ENCODE assay signal across 27 cellular contexts in the genomic region with DNA sequence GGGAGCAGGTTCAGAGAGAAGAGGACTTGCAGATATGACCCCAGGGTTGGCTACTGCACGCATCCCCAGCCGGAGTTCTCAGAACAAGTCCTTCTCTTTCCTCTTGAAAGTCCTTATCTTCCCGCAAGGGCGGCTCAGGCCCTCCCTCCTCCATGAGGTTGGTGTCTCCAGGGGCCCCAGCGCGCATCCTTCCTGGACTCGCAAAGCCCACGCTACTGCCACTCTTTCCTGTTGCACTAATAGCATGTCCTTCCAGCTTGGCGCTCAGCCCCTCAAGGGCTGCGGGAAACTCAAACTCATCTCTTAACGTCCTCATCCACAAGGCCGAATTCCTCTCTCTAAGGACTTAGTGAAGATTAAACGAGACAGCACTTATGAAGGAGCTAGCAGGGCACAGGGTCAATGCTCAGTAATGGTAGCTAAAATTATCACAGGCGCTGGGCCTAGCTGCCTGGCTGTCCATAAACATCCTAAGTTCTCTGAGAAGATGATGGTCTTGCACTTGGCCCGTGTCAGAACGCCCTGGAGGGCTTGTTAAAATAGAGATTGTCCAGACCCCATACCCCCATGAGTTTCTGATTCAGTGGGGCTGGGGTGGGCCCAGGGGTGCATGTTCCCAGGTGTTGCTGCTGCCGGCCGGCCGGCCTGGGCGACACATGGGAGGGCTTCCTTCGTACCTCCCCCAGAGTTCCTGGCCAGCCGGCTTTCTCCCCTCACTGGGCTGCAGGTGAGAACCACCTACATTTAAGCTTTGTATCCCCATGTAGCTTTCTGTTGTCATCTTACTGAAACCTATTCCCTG.
"Had no signal": no experiment of that assay in that cellular context is flagged by ENCODE, and none has a peak within 500 bp of the region (broad histone marks: within the 10 kb centered on the region; RNA-seq: fewer than 3 reads in every experiment).

No MANE protein-coding gene starts in this region.

- H3K4me3 ChIP-seq: adrenal gland, ascending aorta, gastroesophageal sphincter, lower lobe of right lung, neural progenitor cell, tibial artery had no signal

- H3K9me3 Mint-ChIP-seq: activated T-cell treated with anti-CD3 and anti-CD28 coated beads, Interleukin-2, amount 50 U/mL, for 4 hours; activated T-helper 2 cell treated with anti-CD3 and anti-CD28 coated beads, Interferon-gamma antibody, Interleukin-2, Interleukin-4, amounts not matched to agents 10 μg/mL and 5 μg/mL and 100 μg/mL, durations not matched to agents 14 hours and 24 hours and 36 hours; central memory CD8-positive, alpha-beta T cell; endodermal cell; naive B cell; stimulated activated naive CD8-positive, alpha-beta T cell treated with anti-CD3 and anti-CD28 coated beads, Interleukin-15, Interleukin-2, amounts not matched to agents 100 ng/mL and 50 ng/mL, for 24 hours; T-helper 1 cell treated with Interleukin-12 subunit alpha and Interleukin-12 subunit beta and Interleukin-4 antibody, amounts not matched to agents 30 μg/mL and 1 μg/mL, for 36 hours had no signal

- ATAC-seq: activated T-cell treated with anti-CD3 and anti-CD28 coated beads, Interleukin-2, amount 50 U/mL, for 4 hours; gastroesophageal sphincter; left colon had no signal

- H2AFZ ChIP-seq: neural progenitor cell had no signal

- H3K36me3 ChIP-seq: adrenal gland, ascending aorta, brain microvascular endothelial cell, lower lobe of right lung, neural progenitor cell, tibial artery had no signal

- H3K27me3 ChIP-seq: adrenal gland, ascending aorta, brain microvascular endothelial cell, gastroesophageal sphincter, neural progenitor cell, tibial artery had no signal

- H3K4me1 Mint-ChIP-seq: central memory CD8-positive, alpha-beta T cell; neural progenitor cell had no signal

- H3K27ac Mint-ChIP-seq: activated naive CD8-positive, alpha-beta T cell; activated T-helper 2 cell treated with anti-CD3 and anti-CD28 coated beads, Interferon-gamma antibody, Interleukin-2, Interleukin-4, amounts not matched to agents 10 μg/mL and 5 μg/mL and 100 μg/mL, durations not matched to agents 14 hours and 24 hours and 36 hours; naive B cell; neural progenitor cell; stimulated activated naive CD8-positive, alpha-beta T cell treated with anti-CD3 and anti-CD28 coated beads, Interleukin-15, Interleukin-2, amounts not matched to agents 100 ng/mL and 50 ng/mL, for 24 hours; T-helper 1 cell treated with Interleukin-12 subunit alpha and Interleukin-12 subunit beta and Interleukin-4 antibody, amounts not matched to agents 30 μg/mL and 1 μg/mL, for 36 hours had no signal

- H3K36me3 Mint-ChIP-seq: activated naive CD8-positive, alpha-beta T cell; naive B cell; neural progenitor cell had no signal

- H3K27ac ChIP-seq: adrenal gland, ascending aorta, brain microvascular endothelial cell, gastroesophageal sphincter, lower lobe of right lung, neural progenitor cell, tibial artery had no signal

- H3K4me2 ChIP-seq: neural progenitor cell had no signal

- H3K4me1 ChIP-seq: adrenal gland, ascending aorta, lower lobe of right lung, neural progenitor cell, tibial artery had no signal

- H3K4me3 Mint-ChIP-seq: activated naive CD8-positive, alpha-beta T cell; activated T-cell treated with anti-CD3 and anti-CD28 coated beads, Interleukin-2, amount 50 U/mL, for 4 hours; central memory CD8-positive, alpha-beta T cell; endodermal cell; naive B cell; neural progenitor cell; stimulated activated naive CD8-positive, alpha-beta T cell treated with anti-CD3 and anti-CD28 coated beads, Interleukin-15, Interleukin-2, amounts not matched to agents 100 ng/mL and 50 ng/mL, for 24 hours; T-helper 1 cell treated with Interleukin-12 subunit alpha and Interleukin-12 subunit beta and Interleukin-4 antibody, amounts not matched to agents 30 μg/mL and 1 μg/mL, for 36 hours had no signal

- DNase-seq: activated CD4-positive, alpha-beta T cell treated with anti-CD3 and anti-CD28 coated beads for 4 hours; activated CD4-positive, alpha-beta T cell treated with anti-CD3 and anti-CD28 coated beads, Interleukin-2, amount 50 U/mL, for 48 hours; activated CD4-positive, CD25-positive, alpha-beta regulatory T cell; activated CD8-positive, alpha-beta memory T cell treated with anti-CD3 and anti-CD28 coated beads, Interleukin-2, amount 50 U/mL, for 48 hours; activated naive CD4-positive, alpha-beta T cell; activated T-cell treated with anti-CD3 and anti-CD28 coated beads, Interleukin-2, amount 50 U/mL, for 4 hours; adrenal gland; brain microvascular endothelial cell; endodermal cell; head of caudate nucleus; islet precursor cell; left colon; lower lobe of right lung; mesendoderm; naive B cell; stimulated activated CD4-positive, alpha-beta T cell treated with anti-CD3 and anti-CD28 coated beads, Interleukin-4, amount 100 ng/mL, for 24 hours; substantia nigra; tibial artery had no signal

- H3K27me3 Mint-ChIP-seq: activated naive CD8-positive, alpha-beta T cell; naive B cell; progenitor cell of endocrine pancreas had no signal
